In the genomic region with DNA sequence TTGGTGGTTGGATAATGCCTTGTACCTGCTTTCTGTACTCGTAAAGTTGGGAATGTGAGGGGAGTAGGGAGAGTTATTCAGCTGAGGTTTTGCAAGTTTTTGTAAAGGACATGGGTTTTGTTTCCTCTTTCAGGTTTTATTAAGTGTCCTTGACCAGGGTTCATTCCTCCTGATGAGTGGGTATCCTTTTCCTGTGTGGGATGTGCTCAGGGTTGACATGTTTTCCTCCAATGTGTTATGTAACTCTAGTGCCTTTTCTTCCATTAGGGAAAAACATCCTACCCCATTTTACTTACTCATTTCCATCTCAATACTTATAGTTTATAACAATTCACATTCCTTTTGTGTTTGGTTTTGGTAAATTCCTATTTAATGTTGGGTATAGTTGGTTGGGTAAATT, we compare ENCODE assay signal across 36 cellular contexts. TPM values are rescaled to one million over a fixed set of nuclear protein-coding genes. Genes with fewer than 3 reads are reported as not detected.
"Had no signal": no experiment of that assay in that cellular context is flagged by ENCODE, and none has a peak within 500 bp of the region (broad histone marks: within the 10 kb centered on the region; RNA-seq: fewer than 3 reads in every experiment).

No MANE protein-coding gene starts in this region.

- DNase-seq: activated effector memory CD4-positive, alpha-beta T cell treated with anti-CD3 and anti-CD28 coated beads, Interleukin-2, amount 50 U/mL, for 16 hours; activated effector memory CD4-positive, alpha-beta T cell treated with Interleukin-2 at 50 U/mL for 16 hours; activated gamma-delta T cell; activated gamma-delta T cell treated with Interleukin-2 at 50 U/mL for 16 hours; activated naive CD4-positive, alpha-beta T cell; activated naive CD4-positive, alpha-beta T cell treated with anti-CD3 and anti-CD28 coated beads for 36 hours; activated naive CD4-positive, alpha-beta T cell treated with anti-CD3 and anti-CD28 coated beads, Interleukin-2, amount 10 ng/mL, durations not matched to agents 7 days and 5 days; activated naive CD4-positive, alpha-beta T cell treated with anti-CD3 and anti-CD28 coated beads, Interleukin-2, amount 50 U/mL, for 16 hours; activated naive CD4-positive, alpha-beta T cell treated with Interleukin-2 at 50 U/mL for 16 hours; activated naive CD8-positive, alpha-beta T cell treated with anti-CD3 and anti-CD28 coated beads for 36 hours; activated naive CD8-positive, alpha-beta T cell treated with anti-CD3 and anti-CD28 coated beads, Interleukin-2, amount 10 ng/mL, durations not matched to agents 7 days and 5 days; activated naive CD8-positive, alpha-beta T cell treated with anti-CD3 and anti-CD28 coated beads, Interleukin-2, amount 50 U/mL, for 24 hours; activated T-cell treated with anti-CD3 and anti-CD28 coated beads, Interleukin-2, amount 50 U/mL, for 24 hours; activated T-cell treated with anti-CD3 and anti-CD28 coated beads, Interleukin-2, amount 50 U/mL, for 4 hours; activated T-cell treated with anti-CD3 and anti-CD28 coated beads, Interleukin-2, amount 50 U/mL, for 48 hours; activated T-cell treated with anti-CD3 and anti-CD28 coated beads, Interleukin-2, amount 50 U/mL, for 72 hours; adrenal gland; amniotic stem cell; amygdala; anterior cingulate cortex; aorta; body of pancreas; brain microvascular endothelial cell; caudate nucleus; central memory CD4-positive, alpha-beta T cell; cerebellar nuclear complex had no signal

- FAIRE-seq: astrocyte, bronchial epithelial cell had no signal

- H3K4me3 ChIP-seq: adrenal gland, ascending aorta, body of pancreas, breast epithelium, cardiac muscle cell had no signal

- H3K4me1 ChIP-seq: adrenal gland, ascending aorta, body of pancreas, breast epithelium had no signal

- H3K36me3 ChIP-seq: adrenal gland, ascending aorta, brain microvascular endothelial cell, breast epithelium, cardiac muscle cell had no signal

- H3K9me3 ChIP-seq: ascending aorta, body of pancreas had no signal

- H3K27ac ChIP-seq: adrenal gland, ascending aorta, body of pancreas, brain microvascular endothelial cell, breast epithelium, cardiac muscle cell had no signal

- ATAC-seq: activated naive CD4-positive, alpha-beta T cell treated with anti-CD3 and anti-CD28 coated beads, Interleukin-2, amount 50 U/mL, for 72 hours; activated naive CD8-positive, alpha-beta T cell treated with anti-CD3 and anti-CD28 coated beads, Interleukin-2, amount 50 U/mL, for 24 hours; activated T-cell treated with anti-CD3 and anti-CD28 coated beads, Interleukin-2, amount 50 U/mL, for 4 hours; activated T-cell treated with anti-CD3 and anti-CD28 coated beads, Interleukin-2, amount 50 U/mL, for 72 hours; activated T-helper 17 cell treated with anti-CD3 and anti-CD28 coated beads, Interleukin-2, amount 50 U/mL, for 72 hours; body of pancreas had no signal

- H3K27me3 ChIP-seq: adrenal gland, ascending aorta, body of pancreas, brain microvascular endothelial cell, breast epithelium, cardiac muscle cell had no signal

RNA-seq across cellular contexts. Expression of gene OTX1, which starts 48.4 kb away (rescaled TPM):
- total RNA-seq: activated naive CD4-positive, alpha-beta T cell treated with anti-CD3 and anti-CD28 coated beads for 36 hours; activated naive CD4-positive, alpha-beta T cell treated with anti-CD3 and anti-CD28 coated beads, Interleukin-2, amount 50 U/mL, for 72 hours; activated naive CD8-positive, alpha-beta T cell treated with anti-CD3 and anti-CD28 coated beads for 36 hours; activated naive CD8-positive, alpha-beta T cell treated with anti-CD3 and anti-CD28 coated beads, Interleukin-2, amount 10 ng/mL, durations not matched to agents 7 days and 5 days; activated T-cell treated with anti-CD3 and anti-CD28 coated beads, Interleukin-2, amount 50 U/mL, for 4 hours; activated T-helper 17 cell treated with anti-CD3 and anti-CD28 coated beads, Interleukin-2, amount 50 U/mL, for 72 hours; activated T-helper 2 cell treated with anti-CD3 and anti-CD28 coated beads, Interferon-gamma antibody, Interleukin-2, Interleukin-4, amounts not matched to agents 10 μg/mL and 5 μg/mL and 100 μg/mL, durations not matched to agents 14 hours and 24 hours and 36 hours; adrenal gland; aorta; ascending aorta; body of pancreas; breast epithelium; cardiac septum; cerebellum had no signal
- polyA plus RNA-seq: aorta, cardiac muscle cell had no signal
